ENCODE assay signal across 27 cellular contexts in the genomic region with DNA sequence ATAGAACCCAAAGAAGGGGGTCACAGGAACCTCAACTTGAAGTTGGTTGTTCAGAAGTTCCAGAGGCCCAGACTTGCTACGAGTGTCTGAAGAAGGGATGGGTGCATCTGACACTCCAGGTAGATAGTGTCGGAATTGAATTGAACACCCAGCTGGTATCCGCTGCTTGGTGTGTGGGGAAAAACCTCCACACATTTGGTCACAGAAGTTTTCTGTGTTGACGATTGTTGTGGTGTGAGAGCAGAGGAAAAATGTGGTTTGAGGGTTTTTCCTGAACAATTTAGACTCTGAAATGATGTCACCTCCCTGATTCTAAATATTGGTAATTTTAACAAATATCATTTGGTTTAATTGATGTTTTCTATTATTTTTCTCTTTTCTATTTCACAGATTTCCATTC.
DNase-seq lines count a peak whose midpoint lies in the region; ATAC-seq, FAIRE-seq and TF ChIP-seq lines count a peak whose summit lies in the region.
"Had no signal": no experiment of that assay in that cellular context is flagged by ENCODE, and none has a peak within 500 bp of the region (broad histone marks: within the 10 kb centered on the region; RNA-seq: fewer than 3 reads in every experiment).

No MANE protein-coding gene starts in this region.

- no peaks in the 10 kb centered on the region for H3K36me3 Mint-ChIP-seq in activated CD4-positive, alpha-beta memory T cell treated with anti-CD3 and anti-CD28 coated beads for 36 hours
- H3K36me3 Mint-ChIP-seq in activated CD4-positive, alpha-beta memory T cell treated with anti-CD3 and anti-CD28 coated beads, Interleukin-2, amount 10 ng/mL, durations not matched to agents 7 days and 5 days (ENCODE audit: low read depth) = no peaks in the 10 kb centered on the region
- H3K36me3 Mint-ChIP-seq in activated CD8-positive, alpha-beta T cell treated with anti-CD3 and anti-CD28 coated beads for 36 hours (ENCODE audit: low read depth) = no peaks in the 10 kb centered on the region
- no peaks in the 10 kb centered on the region for H3K36me3 Mint-ChIP-seq in stimulated activated effector memory CD8-positive, alpha-beta T cell treated with anti-CD3 and anti-CD28 coated beads, Interleukin-12 subunit alpha, Interleukin-12 subunit beta, amount 100 ng/mL, for 72 hours
- H3K36me3 Mint-ChIP-seq: naive B cell had no signal

- no peak overlapping the region for H3K27ac Mint-ChIP-seq in activated CD4-positive, alpha-beta memory T cell treated with anti-CD3 and anti-CD28 coated beads for 36 hours
- no peak overlapping the region for H3K27ac Mint-ChIP-seq in activated CD4-positive, alpha-beta memory T cell treated with anti-CD3 and anti-CD28 coated beads, Interleukin-2, amount 10 ng/mL, durations not matched to agents 7 days and 5 days
- no peak overlapping the region for H3K27ac Mint-ChIP-seq in activated CD8-positive, alpha-beta T cell treated with anti-CD3 and anti-CD28 coated beads for 36 hours
- H3K27ac Mint-ChIP-seq in stimulated activated effector memory CD8-positive, alpha-beta T cell treated with anti-CD3 and anti-CD28 coated beads, Interleukin-12 subunit alpha, Interleukin-12 subunit beta, amount 100 ng/mL, for 72 hours = no peak overlapping the region

- POLR2A ChIA-PET in activated CD4-positive, alpha-beta memory T cell treated with anti-CD3 and anti-CD28 coated beads for 36 hours (lab: Charles Lee) = interaction anchor here (1.3 kb wide), 1 partner anchor 9 kb away, joined by 4 read pairs; no protein-coding TSS in a partner anchor
- POLR2A ChIA-PET in activated CD4-positive, alpha-beta memory T cell treated with anti-CD3 and anti-CD28 coated beads, Interleukin-2, amount 10 ng/mL, durations not matched to agents 7 days and 5 days (lab: Charles Lee) = no interaction called here
- POLR2A ChIA-PET in activated CD8-positive, alpha-beta T cell treated with anti-CD3 and anti-CD28 coated beads for 36 hours (lab: Charles Lee) = interaction anchor here (2.2 kb wide), 1 partner anchor 9 kb away, joined by 4 read pairs; no protein-coding TSS in a partner anchor

- peaks cover 24% of the 10 kb centered on the region for H3K27me3 Mint-ChIP-seq in activated CD4-positive, alpha-beta memory T cell treated with anti-CD3 and anti-CD28 coated beads for 36 hours
- peaks cover 29% of the 10 kb centered on the region for H3K27me3 Mint-ChIP-seq in activated CD4-positive, alpha-beta memory T cell treated with anti-CD3 and anti-CD28 coated beads, Interleukin-2, amount 10 ng/mL, durations not matched to agents 7 days and 5 days
- H3K27me3 Mint-ChIP-seq in activated CD8-positive, alpha-beta T cell treated with anti-CD3 and anti-CD28 coated beads for 36 hours = peaks cover 50% of the 10 kb centered on the region

- FAIRE-seq in HTR-8/SVneo (lab: Jason Lieb, UNC) = no peak
- FAIRE-seq: GM18507, RCC 7860 had no signal

- no peak for TF ChIP-seq CTCF in GM12865 (IDR thresholded peaks at IDR 0.05; ENCODE audit: insufficient read depth, low read depth, low read length, missing control alignments)
- TF ChIP-seq CTCF in activated CD8-positive, alpha-beta T cell treated with anti-CD3 and anti-CD28 coated beads for 36 hours (IDR thresholded peaks at IDR 0.05) = no peak

- H3K4me3 ChIP-seq in GM12865 (ENCODE audit: low read depth, low read length) = no peak overlapping the region
- H3K4me3 ChIP-seq: psoas muscle, tibial nerve had no signal

- H3K4me3 Mint-ChIP-seq in activated CD4-positive, alpha-beta memory T cell treated with anti-CD3 and anti-CD28 coated beads for 36 hours = no peak overlapping the region
- no peak overlapping the region for H3K4me3 Mint-ChIP-seq in activated CD4-positive, alpha-beta memory T cell treated with anti-CD3 and anti-CD28 coated beads, Interleukin-2, amount 10 ng/mL, durations not matched to agents 7 days and 5 days
- H3K4me3 Mint-ChIP-seq in activated CD8-positive, alpha-beta T cell treated with anti-CD3 and anti-CD28 coated beads for 36 hours = no peak overlapping the region
- no peak overlapping the region for H3K4me3 Mint-ChIP-seq in stimulated activated effector memory CD8-positive, alpha-beta T cell treated with anti-CD3 and anti-CD28 coated beads, Interleukin-12 subunit alpha, Interleukin-12 subunit beta, amount 100 ng/mL, for 72 hours
- H3K4me3 Mint-ChIP-seq: naive B cell had no signal

- H3K9me3 Mint-ChIP-seq in activated CD4-positive, alpha-beta memory T cell treated with anti-CD3 and anti-CD28 coated beads for 36 hours = no peaks in the 10 kb centered on the region
- no peaks in the 10 kb centered on the region for H3K9me3 Mint-ChIP-seq in activated CD4-positive, alpha-beta memory T cell treated with anti-CD3 and anti-CD28 coated beads, Interleukin-2, amount 10 ng/mL, durations not matched to agents 7 days and 5 days
- no peaks in the 10 kb centered on the region for H3K9me3 Mint-ChIP-seq in activated CD8-positive, alpha-beta T cell treated with anti-CD3 and anti-CD28 coated beads for 36 hours
- H3K9me3 Mint-ChIP-seq in stimulated activated effector memory CD8-positive, alpha-beta T cell treated with anti-CD3 and anti-CD28 coated beads, Interleukin-12 subunit alpha, Interleukin-12 subunit beta, amount 100 ng/mL, for 72 hours = no peaks in the 10 kb centered on the region
- H3K9me3 Mint-ChIP-seq: naive B cell had no signal

- peak; percentile 28 for DNase-seq in activated CD4-positive, alpha-beta memory T cell treated with anti-CD3 and anti-CD28 coated beads for 36 hours
- DNase-seq in activated CD4-positive, alpha-beta memory T cell treated with anti-CD3 and anti-CD28 coated beads, Interleukin-2, amount 10 ng/mL, durations not matched to agents 7 days and 5 days = no peak
- DNase-seq in GM12865 (ENCODE audit: low read depth) = peak; percentile 27
- peak; percentile 55 for DNase-seq in activated CD8-positive, alpha-beta T cell treated with anti-CD3 and anti-CD28 coated beads for 36 hours
- DNase-seq in stimulated activated effector memory CD8-positive, alpha-beta T cell treated with anti-CD3 and anti-CD28 coated beads, Interleukin-12 subunit alpha, Interleukin-12 subunit beta, amount 100 ng/mL, for 72 hours (ENCODE audit: low spot score in 2 of 2) = no peak
- no peak for DNase-seq in HTR-8/SVneo (ENCODE audit: insufficient read length, low spot score)
- no peak for DNase-seq in NCI-H1092 (lab: John Stamatoyannopoulos, UW)
- DNase-seq: activated CD4-positive, CD25-positive, alpha-beta regulatory T cell; activated gamma-delta T cell; brain microvascular endothelial cell; Caco-2; DMS79; kidney; MM.1S; naive B cell; NCI-H1417 treated with DMSO at 0.1 percent for 48 hours; NCI-H2081 treated with DMSO at 0.1 percent for 48 hours; NCI-H226; NCI-H69; nucleus accumbens; psoas muscle; SW 1271 had no signal

- peak; percentile 80 for ATAC-seq in activated CD8-positive, alpha-beta T cell treated with anti-CD3 and anti-CD28 coated beads for 36 hours
- ATAC-seq in stimulated activated effector memory CD8-positive, alpha-beta T cell treated with anti-CD3 and anti-CD28 coated beads, Interleukin-12 subunit alpha, Interleukin-12 subunit beta, amount 100 ng/mL, for 72 hours = peak; percentile 52
- no peak for ATAC-seq in GM21737 (IDR thresholded peaks at IDR 0.05; ENCODE audit: unreplicated experiment)
- ATAC-seq: HCT116, psoas muscle had no signal

- H3K4me1 Mint-ChIP-seq in activated CD4-positive, alpha-beta memory T cell treated with anti-CD3 and anti-CD28 coated beads for 36 hours (ENCODE audit: low read depth) = peaks cover 8% of the 10 kb centered on the region
- peaks cover 14% of the 10 kb centered on the region for H3K4me1 Mint-ChIP-seq in activated CD4-positive, alpha-beta memory T cell treated with anti-CD3 and anti-CD28 coated beads, Interleukin-2, amount 10 ng/mL, durations not matched to agents 7 days and 5 days
- H3K4me1 Mint-ChIP-seq in activated CD8-positive, alpha-beta T cell treated with anti-CD3 and anti-CD28 coated beads for 36 hours (ENCODE audit: low read depth) = peaks cover 17% of the 10 kb centered on the region
- H3K4me1 Mint-ChIP-seq in stimulated activated effector memory CD8-positive, alpha-beta T cell treated with anti-CD3 and anti-CD28 coated beads, Interleukin-12 subunit alpha, Interleukin-12 subunit beta, amount 100 ng/mL, for 72 hours = peaks cover 9% of the 10 kb centered on the region

- CTCF ChIA-PET in activated CD4-positive, alpha-beta memory T cell treated with anti-CD3 and anti-CD28 coated beads for 36 hours (lab: Charles Lee) = no interaction called here
- CTCF ChIA-PET in activated CD4-positive, alpha-beta memory T cell treated with anti-CD3 and anti-CD28 coated beads, Interleukin-2, amount 10 ng/mL, durations not matched to agents 7 days and 5 days (lab: Charles Lee) = no interaction called here
- CTCF ChIA-PET in activated CD8-positive, alpha-beta T cell treated with anti-CD3 and anti-CD28 coated beads for 36 hours (lab: Charles Lee) = no interaction called here

- intact Hi-C loops in activated CD4-positive, alpha-beta memory T cell treated with anti-CD3 and anti-CD28 coated beads for 36 hours (cut with micrococcal nuclease) = no loop called here
- intact Hi-C loops in activated CD8-positive, alpha-beta T cell treated with anti-CD3 and anti-CD28 coated beads for 36 hours (cut with micrococcal nuclease) = no loop called here

Comparison
In these comparisons a context has a peak if more than half of its experiments do, and no peak if none do; other contexts are left out.
1. DNase-seq: peak in activated CD4-positive, alpha-beta memory T cell treated with anti-CD3 and anti-CD28 coated beads for 36 hours (single experiment), GM12865 (single experiment) and activated CD8-positive, alpha-beta T cell treated with anti-CD3 and anti-CD28 coated beads for 36 hours (single experiment); none in activated CD4-positive, alpha-beta memory T cell treated with anti-CD3 and anti-CD28 coated beads, Interleukin-2, amount 10 ng/mL, durations not matched to agents 7 days and 5 days (single experiment), stimulated activated effector memory CD8-positive, alpha-beta T cell treated with anti-CD3 and anti-CD28 coated beads, Interleukin-12 subunit alpha, Interleukin-12 subunit beta, amount 100 ng/mL, for 72 hours (0 of 2), HTR-8/SVneo (single experiment) and NCI-H1092 (single experiment).